Comparison of ENCODE assay signal across 8 cellular contexts in the genomic region with DNA sequence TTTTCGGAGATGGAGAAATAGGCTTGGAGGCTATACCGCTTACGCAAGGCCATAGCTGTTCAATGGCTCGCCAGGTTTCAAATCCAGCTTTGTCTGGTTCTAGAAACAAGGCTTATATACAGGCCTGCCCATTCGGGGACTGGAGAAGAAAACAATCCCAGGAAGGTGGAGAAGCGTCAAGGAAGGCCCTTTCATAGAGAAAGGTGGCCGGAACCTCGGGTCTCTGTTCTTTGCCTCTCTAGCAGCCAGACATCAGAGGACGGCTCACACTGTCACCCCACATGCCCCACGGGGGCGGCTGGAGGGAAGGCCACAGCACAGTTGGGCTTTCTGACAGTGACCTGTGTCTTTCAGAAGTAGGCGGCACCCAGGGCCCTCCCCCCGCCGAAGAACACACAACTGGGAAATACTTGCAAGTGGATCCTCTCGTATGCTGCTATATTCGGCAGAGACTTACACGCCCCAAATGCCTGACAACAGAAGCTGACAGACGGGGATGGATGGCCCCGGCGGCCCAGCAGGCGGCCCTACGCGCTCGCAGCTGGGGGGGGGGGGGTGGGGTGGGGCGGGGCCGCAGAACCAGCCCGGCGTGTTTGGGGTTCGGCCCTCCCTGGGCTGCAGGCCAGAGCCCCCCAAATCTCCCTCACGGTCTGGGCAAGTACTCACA. TPM values are rescaled to one million over a fixed set of nuclear protein-coding genes. Genes with fewer than 3 reads are reported as not detected.
DNase-seq lines count a peak whose midpoint lies in the region; ATAC-seq, FAIRE-seq and TF ChIP-seq lines count a peak whose summit lies in the region.

No MANE protein-coding gene starts in this region.

- no peak for ATAC-seq in GM18858 (IDR thresholded peaks at IDR 0.05; ENCODE audit: unreplicated experiment)

- H3K4me3 ChIP-seq in GM12864 (ENCODE audit: low read depth, low read length) (peak overlapping the region; percentile 79), SK-N-SH (ENCODE audit: low read depth in 2 of 2, low read length in 1 of 2) (peak overlapping the region; percentile 68 to 73), iPS-11a (ENCODE audit: low read depth, low read length) (peak overlapping the region; percentile 82), retinal pigment epithelial cell (ENCODE audit: low read length) (peak overlapping the region; percentile 49)

- H3K27ac ChIP-seq in SK-N-SH (ENCODE audit: low read depth in 2 of 2, low read length in 1 of 2): peak overlapping the region; percentile 98 to 99

- no peaks in the 10 kb centered on the region for H3K9me2 ChIP-seq in SK-N-SH

- H3K9me3 Mint-ChIP-seq in MCF 10A (ENCODE audit: unreplicated experiment): no peaks in the 10 kb centered on the region

- DNase-seq in GM12864 (ENCODE audit: low read depth): no peak
- peak; percentile 57 for DNase-seq in NCI-H1417 treated with DMSO at 0.1 percent for 48 hours (lab: John Stamatoyannopoulos, UW)
- DNase-seq in SK-N-SH: peak; percentile 75
- DNase-seq in MCF 10A (ENCODE audit: unreplicated experiment): peak; percentile 87
- no peak for DNase-seq in retinal pigment epithelial cell (ENCODE audit: low read depth)
- DNase-seq in GM12891 (ENCODE audit: insufficient read length, low spot score): no peak

- H3F3A ChIP-seq in SK-N-SH (replicated peaks; ENCODE audit: insufficient read depth): peaks cover 59% of the 10 kb centered on the region

- peaks cover 34% of the 10 kb centered on the region for H3K4me1 Mint-ChIP-seq in MCF 10A (ENCODE audit: insufficient read depth, unreplicated experiment)

- no peak for TF ChIP-seq POLR2A in GM12891 (IDR thresholded peaks at IDR 0.05; ENCODE audit: low read depth, low read length)

- H3K27ac Mint-ChIP-seq in MCF 10A (ENCODE audit: low read depth, unreplicated experiment): peak overlapping the region; percentile 79

- H2AFZ ChIP-seq in SK-N-SH (ENCODE audit: low read depth): no peak overlapping the region

- no peak for TF ChIP-seq EP300 in SK-N-SH (IDR thresholded peaks at IDR 0.05; ENCODE audit: borderline replicate concordance in 1 of 2, low read depth in 1 of 2, low read length in 1 of 2)

- POLR2A ChIA-PET in SK-N-SH (lab: Yijun Ruan, JAX) (interaction anchor here (1.4 to 7.0 kb wide), 3 partner anchors 7 to 89 kb away, joined by 4 to 79 read pairs (median 34); a partner anchor contains a TSS), MCF 10A (lab: Yijun Ruan, JAX) (interaction anchor here (1.0 to 13.9 kb wide), 8 partner anchors 9 to 725 kb away, joined by 3 to 344 read pairs (median 25); a partner anchor contains a TSS)

- H3K27me3 ChIP-seq in SK-N-SH (ENCODE audit: insufficient read depth): no peaks in the 10 kb centered on the region

- peaks cover 40 to 51% of the 10 kb centered on the region in 2 experiments for H3K4me1 ChIP-seq in SK-N-SH (ENCODE audit: control insufficient read depth in 1 of 2, insufficient read depth in 2 of 2, low read depth in 1 of 2, low read length in 1 of 2)

- intact Hi-C loops in MCF 10A (cut with micrococcal nuclease): loop anchor here (10.0 kb wide), 2 partner anchors 225 to 395 kb away; a partner anchor contains a TSS

- peaks cover 8 to 11% of the 10 kb centered on the region in 2 experiments for H3K36me3 ChIP-seq in SK-N-SH (replicated peaks in 1 of 2; ENCODE audit: control insufficient read depth in 1 of 2, insufficient read depth in 2 of 2, low read length in 1 of 2)

- CTCF ChIA-PET in SK-N-SH (lab: Yijun Ruan, JAX): interaction anchor here (8.8 to 16.0 kb wide), 2 partner anchors 10 to 24 kb away, joined by 382 to 675 read pairs; a partner anchor contains a TSS
- CTCF ChIA-PET in MCF 10A (lab: Yijun Ruan, JAX): interaction anchor here (0.6 to 10.6 kb wide), 6 partner anchors 10 to 163 kb away, joined by 3 to 390 read pairs (median 6); a partner anchor contains a TSS

- H3K36me3 Mint-ChIP-seq in MCF 10A (ENCODE audit: insufficient read depth, unreplicated experiment): peaks cover 44% of the 10 kb centered on the region

- TF ChIP-seq CTCF in GM12864 (IDR thresholded peaks at IDR 0.05; ENCODE audit: low read depth, low read length, missing control alignments) (peak; percentile 7), SK-N-SH (IDR thresholded peaks at IDR 0.05) (no peak), MCF 10A (IDR thresholded peaks at IDR 0.05; ENCODE audit: unreplicated experiment) (no peak), retinal pigment epithelial cell (conservative IDR thresholded peaks at IDR 0.05; ENCODE audit: low read depth, low read length) (no peak)

- peak overlapping the region; percentile 78 for H3K4me3 Mint-ChIP-seq in MCF 10A (ENCODE audit: unreplicated experiment)

- H3K79me2 ChIP-seq in SK-N-SH (ENCODE audit: insufficient read depth): peaks cover 64% of the 10 kb centered on the region

- no peak for FAIRE-seq in GM12891 (lab: Jason Lieb, UNC)

- BruUV-seq in MCF 10A (replicated peaks; lab: Mats Ljungman, UMichigan): no TSS peak

- no peaks in the 10 kb centered on the region for H3K27me3 Mint-ChIP-seq in MCF 10A (ENCODE audit: insufficient read depth, unreplicated experiment)

- no peaks in the 10 kb centered on the region for H3K9me3 ChIP-seq in SK-N-SH

- no peaks in the 10 kb centered on the region; the same call in 1 of the 2 replicates for H4K20me1 ChIP-seq in SK-N-SH (ENCODE audit: insufficient read depth)

- H3K9ac ChIP-seq in SK-N-SH: peak overlapping the region; percentile 88

- peak overlapping the region; percentile 86 for H3K4me2 ChIP-seq in SK-N-SH

- no peak for TF ChIP-seq RAD21 in SK-N-SH (IDR thresholded peaks at IDR 0.05; ENCODE audit: low read length)

- 29% methylated on average over 13 of the region's 30 CpGs for WGBS in SK-N-SH (ENCODE audit: low lambda C conversion rate)

TF ChIP-seq in SK-N-SH, 30 proteins besides CTCF, POLR2A, EP300 and RAD21:
- TF ChIP-seq, protein P1, sequence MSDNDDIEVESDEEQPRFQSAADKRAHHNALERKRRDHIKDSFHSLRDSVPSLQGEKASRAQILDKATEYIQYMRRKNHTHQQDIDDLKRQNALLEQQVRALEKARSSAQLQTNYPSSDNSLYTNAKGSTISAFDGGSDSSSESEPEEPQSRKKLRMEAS (IDR thresholded peaks at IDR 0.05; ENCODE audit: low read depth): 0 out of 2 replicates have a peak, but pooled peaks have one; percentile 17
- no peak for TF ChIP-seq MXI1 (IDR thresholded peaks at IDR 0.05; ENCODE audit: low read depth, low read length)
- TF ChIP-seq, protein P2, sequence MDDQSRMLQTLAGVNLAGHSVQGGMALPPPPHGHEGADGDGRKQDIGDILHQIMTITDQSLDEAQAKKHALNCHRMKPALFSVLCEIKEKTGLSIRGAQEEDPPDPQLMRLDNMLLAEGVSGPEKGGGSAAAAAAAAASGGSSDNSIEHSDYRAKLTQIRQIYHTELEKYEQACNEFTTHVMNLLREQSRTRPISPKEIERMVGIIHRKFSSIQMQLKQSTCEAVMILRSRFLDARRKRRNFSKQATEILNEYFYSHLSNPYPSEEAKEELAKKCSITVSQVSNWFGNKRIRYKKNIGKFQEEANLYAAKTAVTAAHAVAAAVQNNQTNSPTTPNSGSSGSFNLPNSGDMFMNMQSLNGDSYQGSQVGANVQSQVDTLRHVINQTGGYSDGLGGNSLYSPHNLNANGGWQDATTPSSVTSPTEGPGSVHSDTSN (IDR thresholded peaks at IDR 0.05): peak; percentile 87
TF ChIP-seq in SK-N-SH: peak in this region for 2.

TF ChIP-seq in GM12891, 5 proteins besides CTCF, POLR2A, EP300 and RAD21:
- TF ChIP-seq POU2F2 (IDR thresholded peaks at IDR 0.05; ENCODE audit: low read depth, low read length) (no peak), TAF1 (IDR thresholded peaks at IDR 0.05; ENCODE audit: low read depth, low read length) (no peak), SPI1 (IDR thresholded peaks at IDR 0.05; ENCODE audit: low read depth, low read length) (no peak), POLR2AphosphoS5 (IDR thresholded peaks at IDR 0.05; ENCODE audit: low read depth, low read length) (no peak), PAX5 (IDR thresholded peaks at IDR 0.05; ENCODE audit: insufficient read depth, low read length, severe bottlenecking) (no peak)
TF ChIP-seq in GM12891: peak in this region for 0.

RNA-seq across cellular contexts. Expression of a gene that starts 4.5 kb away (rescaled TPM):
- polyA plus RNA-seq in SK-N-SH (2012; rRNA removed): 1.2 and 2.0 TPM in 2 replicates
- 1.5 and 1.8 TPM in 2 replicates for polyA plus RNA-seq in SK-N-SH (2012; cell fraction: cytosol; rRNA removed)
- polyA plus RNA-seq in SK-N-SH (2012; cell fraction: nucleus; rRNA removed): 8.4 and 11.5 TPM in 2 replicates
- 19.7 and 19.9 TPM in 2 replicates for total RNA-seq in MCF 10A (2022)
- 3.1 TPM for polyA plus RNA-seq in GM12891 (2012; ENCODE audit: low read depth, missing spikeins)

RNA-seq across cellular contexts. Expression of a gene that starts 5.8 kb away (rescaled TPM):
- polyA plus RNA-seq in SK-N-SH (2012; rRNA removed): 5.0 and 5.3 TPM in 2 replicates
- polyA plus RNA-seq in SK-N-SH (2012; cell fraction: cytosol; rRNA removed): 2.3 and 2.8 TPM in 2 replicates
- polyA plus RNA-seq in SK-N-SH (2012; cell fraction: nucleus; rRNA removed): 19.5 and 20.2 TPM in 2 replicates
- total RNA-seq in MCF 10A (2022): 9.5 and 11.6 TPM in 2 replicates
- 34.6 TPM for polyA plus RNA-seq in GM12891 (2012; ENCODE audit: low read depth, missing spikeins)

RNA-seq across cellular contexts. Expression of a gene that starts 59.4 kb away (rescaled TPM):
- polyA plus RNA-seq in SK-N-SH (2012; rRNA removed): 1.8 and 1.9 TPM in 2 replicates
- 2.0 TPM in 2 replicates for polyA plus RNA-seq in SK-N-SH (2012; cell fraction: cytosol; rRNA removed)
- polyA plus RNA-seq in SK-N-SH (2012; cell fraction: nucleus; rRNA removed): 2.2 and 2.8 TPM in 2 replicates
- total RNA-seq in MCF 10A (2022): 0.21 TPM in 1 of 2 replicates, not detected in the other
- 0.49 TPM for polyA plus RNA-seq in GM12891 (2012; ENCODE audit: low read depth, missing spikeins)

Comparison
In these comparisons a context has a peak if more than half of its experiments do, and no peak if none do; other contexts are left out.
1. DNase-seq: peak in NCI-H1417 treated with DMSO at 0.1 percent for 48 hours (single experiment), SK-N-SH (single experiment) and MCF 10A (single experiment); none in GM12864 (single experiment), retinal pigment epithelial cell (single experiment) and GM12891 (single experiment).
2. Peak in every context shown above with its lines, with median percentiles within 50 percentile points of each other: H3K4me3 ChIP-seq.